Comparison of ENCODE assay signal across 20 cellular contexts in genomic region chr9:20312732-20313131, GRCh38.
DNase-seq lines count a peak whose midpoint lies in the region; ATAC-seq, FAIRE-seq and TF ChIP-seq lines count a peak whose summit lies in the region.
"Had no signal": no experiment of that assay in that cellular context is flagged by ENCODE, and none has a peak within 500 bp of the region (broad histone marks: within the 10 kb centered on the region; RNA-seq: fewer than 3 reads in every experiment).

No MANE protein-coding gene starts in this region.

- FAIRE-seq in bronchial epithelial cell (lab: Jason Lieb, UNC) (no peak), keratinocyte (lab: Jason Lieb, UNC) (peak; percentile 61)
- FAIRE-seq: GM12892 had no signal

- H3K9me3 ChIP-seq in keratinocyte (ENCODE audit: control insufficient read depth, low read depth, low read length), result no peaks in the 10 kb centered on the region
- no peaks in the 10 kb centered on the region for H3K9me3 ChIP-seq in vagina
- H3K9me3 ChIP-seq: lower lobe of right lung, Peyer's patch had no signal

- H3K4me2 ChIP-seq in keratinocyte (ENCODE audit: control insufficient read depth, extremely low read depth, insufficient read depth, low read depth, low read length), result no peak overlapping the region

- H3K36me3 ChIP-seq in bronchial epithelial cell (ENCODE audit: control insufficient read depth, insufficient read depth, low read length) (no peaks in the 10 kb centered on the region), keratinocyte (ENCODE audit: control insufficient read depth in 2 of 2, extremely low read depth in 1 of 2, insufficient read depth in 2 of 2, low read length in 2 of 2) (no peaks in the 10 kb centered on the region), vagina (no peaks in the 10 kb centered on the region)
- H3K36me3 ChIP-seq: lower lobe of right lung, Peyer's patch had no signal

- no peaks in the 10 kb centered on the region for H3K79me2 ChIP-seq in keratinocyte (ENCODE audit: control insufficient read depth, insufficient read depth, low read length)

- H3K9me1 ChIP-seq in keratinocyte (ENCODE audit: control insufficient read depth, extremely low read depth, insufficient read depth, low read length), result no peaks in the 10 kb centered on the region

- ATAC-seq in left cardiac atrium, result no peak
- ATAC-seq: effector memory CD8-positive, alpha-beta T cell; lower lobe of right lung had no signal

- H4K20me1 ChIP-seq in keratinocyte (ENCODE audit: control insufficient read depth, extremely low read depth, insufficient read depth, low read length), result no peaks in the 10 kb centered on the region

- peak overlapping the region; percentile 60 for H2AFZ ChIP-seq in keratinocyte (ENCODE audit: control insufficient read depth, low read length)

- no peak for TF ChIP-seq POLR2A in vagina (IDR thresholded peaks at IDR 0.05)

- dilution Hi-C loops in keratinocyte (cut with MboI; ENCODE audit: extremely low pct_ligation_motif_present, low sequenced_read_pairs), result no loop called here

- peaks cover 20% of the 10 kb centered on the region for H3K4me1 ChIP-seq in keratinocyte (ENCODE audit: control insufficient read depth, extremely low read depth, insufficient read depth, low read length)
- no peaks in the 10 kb centered on the region for H3K4me1 ChIP-seq in vagina
- H3K4me1 ChIP-seq: lower lobe of right lung, Peyer's patch had no signal

- intact Hi-C loops in left cardiac atrium (cut with DNase I), result no loop called here
- intact Hi-C loops in vagina (cut with DNase I), result no loop called here

- no peaks in the 10 kb centered on the region for H3K27me3 ChIP-seq in bronchial epithelial cell (ENCODE audit: control insufficient read depth, insufficient read depth, low read length)
- H3K27me3 ChIP-seq in keratinocyte (ENCODE audit: control insufficient read depth, extremely low read depth, insufficient read depth, low read length), result no peaks in the 10 kb centered on the region
- H3K27me3 ChIP-seq in vagina, result no peaks in the 10 kb centered on the region
- H3K27me3 ChIP-seq: Peyer's patch had no signal

- TF ChIP-seq CTCF in bronchial epithelial cell (IDR thresholded peaks at IDR 0.05; ENCODE audit: insufficient read depth, low read length, severe bottlenecking) (no peak), keratinocyte (optimal IDR thresholded peaks at IDR 0.05 in 1 of 3, IDR thresholded peaks at IDR 0.05 in 1 of 3, conservative IDR thresholded peaks at IDR 0.05 in 1 of 3; ENCODE audit: extremely low read depth in 1 of 3, insufficient read depth in 2 of 3, low read length in 3 of 3) (no peak), vagina (IDR thresholded peaks at IDR 0.05) (no peak)

- H3K4me3 ChIP-seq in bronchial epithelial cell (ENCODE audit: low read depth, low read length) (no peak overlapping the region), keratinocyte (ENCODE audit: control insufficient read depth in 2 of 3, extremely low read depth in 1 of 3, insufficient read depth in 2 of 3, low read depth in 1 of 3, low read length in 3 of 3) (no peak overlapping the region), vagina (no peak overlapping the region)
- H3K4me3 ChIP-seq: lower lobe of right lung, Peyer's patch, skin epidermis had no signal

- DNase-seq in DMS53 (lab: John Stamatoyannopoulos, UW), result peak; percentile 60
- DNase-seq in HT-29 (ENCODE audit: low spot score), result peak; percentile 39
- DNase-seq in bronchial epithelial cell (ENCODE audit: low read depth), result peak; percentile 86
- DNase-seq in keratinocyte (ENCODE audit: low read depth, low spot score), result no peak
- no peak for DNase-seq in NCI-H146 (lab: John Stamatoyannopoulos, UW)
- no peak for DNase-seq in stimulated activated CD8-positive, alpha-beta memory T cell treated with anti-CD3 and anti-CD28 coated beads, Interleukin-4, amount 100 ng/mL, for 48 hours
- no peak for DNase-seq in left cardiac atrium
- DNase-seq in vagina (ENCODE audit: extremely low spot score in 2 of 2), result no peak
- DNase-seq: activated CD4-positive, alpha-beta T cell treated with anti-CD3 and anti-CD28 coated beads, Interleukin-2, amount 50 U/mL, for 4 hours; activated T-cell treated with anti-CD3 and anti-CD28 coated beads, Interleukin-2, amount 50 U/mL, for 1 hour; effector memory CD8-positive, alpha-beta T cell; GF-D8; KG1; lower lobe of right lung; NCI-H774; Peyer's patch; posterior cingulate gyrus; stimulated activated CD4-positive, alpha-beta T cell treated with anti-CD3 and anti-CD28 coated beads, Interleukin-4, amount 100 ng/mL, for 24 hours had no signal

- H3K9ac ChIP-seq in keratinocyte (ENCODE audit: control insufficient read depth, extremely low read depth, insufficient read depth, low read length), result no peak overlapping the region

- H3K27ac ChIP-seq in keratinocyte (ENCODE audit: control insufficient read depth, insufficient read depth, low read length), result peak overlapping the region; percentile 15
- H3K27ac ChIP-seq in vagina, result no peak overlapping the region
- H3K27ac ChIP-seq: lower lobe of right lung, Peyer's patch, skin epidermis had no signal

Comparison
In these comparisons a context has a peak if more than half of its experiments do, and no peak if none do; other contexts are left out.
1. DNase-seq: peak in DMS53 (single experiment), HT-29 (single experiment) and bronchial epithelial cell (single experiment); none in keratinocyte (single experiment), NCI-H146 (single experiment), stimulated activated CD8-positive, alpha-beta memory T cell treated with anti-CD3 and anti-CD28 coated beads, Interleukin-4, amount 100 ng/mL, for 48 hours (single experiment), left cardiac atrium (single experiment) and vagina (0 of 2).